In the genomic region with DNA sequence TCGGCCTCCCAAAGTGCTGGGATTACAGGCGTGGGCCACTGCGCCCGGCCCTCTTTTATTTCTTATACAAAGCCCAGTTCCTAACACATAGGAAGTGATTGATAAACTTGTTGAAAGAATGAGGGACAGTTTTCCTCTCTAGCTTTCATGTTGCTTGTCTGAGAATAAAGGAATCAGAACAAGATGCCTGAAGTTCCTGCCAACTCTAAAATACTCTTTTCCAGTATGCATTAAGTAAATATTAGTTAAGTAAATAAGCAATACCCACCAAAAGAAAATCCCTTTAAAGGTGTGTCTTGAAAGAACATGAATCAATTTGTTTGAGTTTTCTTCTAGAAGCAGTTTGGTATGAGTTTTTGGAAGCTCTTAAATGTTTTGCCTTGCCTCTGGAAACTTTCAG, we compare ENCODE assay signal across 20 cellular contexts. TPM values are rescaled to one million over a fixed set of nuclear protein-coding genes. Genes with fewer than 3 reads are reported as not detected.
A peak's percentile ranks its signal among the peaks of the same experiment; 100 is the strongest.
DNase-seq lines count a peak whose midpoint lies in the region; ATAC-seq, FAIRE-seq and TF ChIP-seq lines count a peak whose summit lies in the region.
"Had no signal": no experiment of that assay in that cellular context is flagged by ENCODE, and none has a peak within 500 bp of the region (broad histone marks: within the 10 kb centered on the region; RNA-seq: fewer than 3 reads in every experiment).

No MANE protein-coding gene starts in this region.

- no peaks in the 10 kb centered on the region for H3K27me3 Mint-ChIP-seq in activated T-cell treated with anti-CD3 and anti-CD28 coated beads, Interleukin-2, amount 50 U/mL, for 72 hours (ENCODE audit: low read depth)

- H2BK120ac ChIP-seq in mesenchymal stem cell (ENCODE audit: low read depth, low read length): no peak overlapping the region

- ATAC-seq in GM19397 (IDR thresholded peaks at IDR 0.05; ENCODE audit: unreplicated experiment): no peak
- no peak for ATAC-seq in activated T-cell treated with anti-CD3 and anti-CD28 coated beads, Interleukin-2, amount 50 U/mL, for 72 hours (replicated peaks in 1 of 2)
- ATAC-seq: CD8-positive, alpha-beta T cell; HCT116 had no signal

- H3K23ac ChIP-seq in mesenchymal stem cell (ENCODE audit: low read length in 2 of 2): no peak overlapping the region

- H3K9ac ChIP-seq in mesenchymal stem cell (ENCODE audit: low read length): peak overlapping the region; percentile 15
- H3K9ac ChIP-seq: BLaER1 had no signal

- TF ChIP-seq CTCF in C4-2B (conservative IDR thresholded peaks at IDR 0.05) (no peak), bronchial epithelial cell (IDR thresholded peaks at IDR 0.05; ENCODE audit: insufficient read depth, low read length, severe bottlenecking) (no peak), thyroid gland (IDR thresholded peaks at IDR 0.05) (no peak)

- no peak overlapping the region for H3K4me3 ChIP-seq in bronchial epithelial cell (ENCODE audit: low read depth, low read length)
- no peak overlapping the region for H3K4me3 ChIP-seq in mesenchymal stem cell (ENCODE audit: insufficient read depth in 1 of 2, low read depth in 1 of 2, low read length in 2 of 2)
- no peak overlapping the region for H3K4me3 ChIP-seq in thyroid gland (replicated peaks in 1 of 3)
- H3K4me3 ChIP-seq: BLaER1 had no signal

- H4K91ac ChIP-seq in mesenchymal stem cell (ENCODE audit: low read length): no peak overlapping the region

- peaks cover 35% of the 10 kb centered on the region for H3K4me1 Mint-ChIP-seq in activated T-cell treated with anti-CD3 and anti-CD28 coated beads, Interleukin-2, amount 50 U/mL, for 72 hours (ENCODE audit: low read depth)

- DNase-seq in bronchial epithelial cell (ENCODE audit: low read depth) (peak; percentile 22), mesenchymal stem cell (no peak), thyroid gland (no peak)
- DNase-seq in activated T-cell treated with anti-CD3 and anti-CD28 coated beads, Interleukin-2, amount 50 U/mL, for 72 hours: no peak
- DNase-seq: Calu3; CD8-positive, alpha-beta T cell; GF-D8; GOT3; Kasumi-1; MM.1S; NCI-H1092; NCI-H1436 treated with DMSO at 0.1 percent for 48 hours; NCI-H2029; NCI-H345; NCI-H524 treated with DMSO at 0.1 percent for 48 hours had no signal

- H3K79me1 ChIP-seq in mesenchymal stem cell (replicated peaks; ENCODE audit: low read length, poor library complexity, severe bottlenecking): no peaks in the 10 kb centered on the region

- no peak overlapping the region for H2AFZ ChIP-seq in mesenchymal stem cell (ENCODE audit: low read depth, low read length)

- H3K27me3 ChIP-seq in bronchial epithelial cell (ENCODE audit: control insufficient read depth, insufficient read depth, low read length): no peaks in the 10 kb centered on the region
- no peaks in the 10 kb centered on the region for H3K27me3 ChIP-seq in mesenchymal stem cell (ENCODE audit: control insufficient read depth in 1 of 2, insufficient read depth in 1 of 2, low read length in 2 of 2)
- no peaks in the 10 kb centered on the region for H3K27me3 ChIP-seq in thyroid gland
- H3K27me3 ChIP-seq: BLaER1 had no signal

- no peak overlapping the region for H2BK15ac ChIP-seq in mesenchymal stem cell (ENCODE audit: low read depth, poor library complexity, severe bottlenecking)

- no peak overlapping the region for H2BK5ac ChIP-seq in mesenchymal stem cell (ENCODE audit: low read depth, low read length, poor library complexity, severe bottlenecking)

- H3K14ac ChIP-seq in mesenchymal stem cell (ENCODE audit: low read length in 2 of 2): no peak overlapping the region

- no peaks in the 10 kb centered on the region for H3K36me3 ChIP-seq in bronchial epithelial cell (ENCODE audit: control insufficient read depth, insufficient read depth, low read length)
- H3K36me3 ChIP-seq in mesenchymal stem cell (ENCODE audit: control insufficient read depth in 1 of 2, insufficient read depth in 2 of 2, low read depth in 1 of 2, low read length in 2 of 2): peaks cover 0 to 14% of the 10 kb centered on the region in 2 experiments
- H3K36me3 ChIP-seq in thyroid gland: no peaks in the 10 kb centered on the region
- H3K36me3 ChIP-seq: BLaER1 had no signal

- no peaks in the 10 kb centered on the region for H3K36me3 Mint-ChIP-seq in activated T-cell treated with anti-CD3 and anti-CD28 coated beads, Interleukin-2, amount 50 U/mL, for 72 hours (ENCODE audit: insufficient read depth in 2 of 2)
- H3K36me3 Mint-ChIP-seq: CD8-positive, alpha-beta T cell had no signal

- TF ChIP-seq POLR2A in thyroid gland (IDR thresholded peaks at IDR 0.05): no peak

- intact Hi-C loops in thyroid gland (cut with DNase I): no loop called here

- no peak overlapping the region for H3K4me2 ChIP-seq in mesenchymal stem cell (ENCODE audit: low read length, poor library complexity, severe bottlenecking)
- H3K4me2 ChIP-seq: BLaER1 had no signal

- H3K9me3 ChIP-seq in mesenchymal stem cell (ENCODE audit: control insufficient read depth, low read length) (peaks cover 5% of the 10 kb centered on the region), thyroid gland (no peaks in the 10 kb centered on the region)
- H3K9me3 ChIP-seq: BLaER1 had no signal

- H3K4ac ChIP-seq in mesenchymal stem cell (ENCODE audit: low read depth in 1 of 2, low read length in 2 of 2): no peak overlapping the region

- no peak overlapping the region for H3K4me3 Mint-ChIP-seq in activated T-cell treated with anti-CD3 and anti-CD28 coated beads, Interleukin-2, amount 50 U/mL, for 72 hours
- H3K4me3 Mint-ChIP-seq: CD8-positive, alpha-beta T cell had no signal

- peak overlapping the region; percentile 15; the same call in 1 of the 2 replicates for H3K27ac ChIP-seq in C4-2B
- H3K27ac ChIP-seq in mesenchymal stem cell (ENCODE audit: low read length, poor library complexity, severe bottlenecking): no peak overlapping the region
- H3K27ac ChIP-seq in thyroid gland: no peak overlapping the region
- H3K27ac ChIP-seq: BLaER1 had no signal

- H3K4me1 ChIP-seq in mesenchymal stem cell (ENCODE audit: control insufficient read depth, insufficient read depth, low read depth, low read length) (peaks cover 1% of the 10 kb centered on the region), thyroid gland (peaks cover 7 to 9% of the 10 kb centered on the region in 2 donors)

- FAIRE-seq in bronchial epithelial cell (lab: Jason Lieb, UNC): no peak
- FAIRE-seq: A204.1 had no signal

- H4K8ac ChIP-seq in mesenchymal stem cell (ENCODE audit: low read length): no peak overlapping the region

- H2AK5ac ChIP-seq in mesenchymal stem cell (ENCODE audit: low read length, severe bottlenecking): no peak overlapping the region

- no peak overlapping the region for H3K18ac ChIP-seq in mesenchymal stem cell (ENCODE audit: low read depth in 1 of 2, low read length in 2 of 2)

- H3K9me3 Mint-ChIP-seq in activated T-cell treated with anti-CD3 and anti-CD28 coated beads, Interleukin-2, amount 50 U/mL, for 72 hours: no peaks in the 10 kb centered on the region
- H3K9me3 Mint-ChIP-seq: CD8-positive, alpha-beta T cell had no signal

- WGBS in mesenchymal stem cell: 100% methylated on average over 1 of the region's 4 CpGs
- 78 to 93% methylated on average over 4 of the region's 4 CpGs for WGBS in thyroid gland, 2 donors

- no peak overlapping the region for H2BK12ac ChIP-seq in mesenchymal stem cell (ENCODE audit: low read length in 2 of 2)

- no peak overlapping the region for H3K27ac Mint-ChIP-seq in activated T-cell treated with anti-CD3 and anti-CD28 coated beads, Interleukin-2, amount 50 U/mL, for 72 hours
- H3K27ac Mint-ChIP-seq: CD8-positive, alpha-beta T cell had no signal

RNA-seq across cellular contexts. Expression of a gene that starts 24.4 kb away (rescaled TPM):
- total RNA-seq in bronchial epithelial cell: not detected in 2 replicates
- not detected for polyA plus RNA-seq in mesenchymal stem cell (2013, experiment 1 of 2)
- polyA plus RNA-seq in mesenchymal stem cell (2013, experiment 2 of 2): not detected
- total RNA-seq in thyroid gland: 10 to 100 TPM in 1 of 4 donors, 1 to 10 TPM in 3; 2.7 to 10.8 (median 6.4) TPM
- total RNA-seq in activated T-cell treated with anti-CD3 and anti-CD28 coated beads, Interleukin-2, amount 50 U/mL, for 72 hours: 10 to 100 TPM; 53.1 to 90.5 TPM
- total RNA-seq: Calu3 had no signal

RNA-seq across cellular contexts. Expression of a gene that starts 31.5 kb away (rescaled TPM):
- 1.8 and 3.1 TPM in 2 replicates for total RNA-seq in bronchial epithelial cell
- polyA plus RNA-seq in mesenchymal stem cell (2013, experiment 1 of 2): 10.9 TPM
- polyA plus RNA-seq in mesenchymal stem cell (2013, experiment 2 of 2): 10.7 TPM
- 10 to 100 TPM; 29.3 to 70.1 (median 59.4) TPM for total RNA-seq in thyroid gland
- 10 to 100 TPM; 26.0 to 29.6 TPM for total RNA-seq in activated T-cell treated with anti-CD3 and anti-CD28 coated beads, Interleukin-2, amount 50 U/mL, for 72 hours

RNA-seq across cellular contexts. Expression of a gene that starts 36.4 kb away (rescaled TPM):
- 55.8 and 60.6 TPM in 2 replicates for total RNA-seq in bronchial epithelial cell
- 262 TPM for polyA plus RNA-seq in mesenchymal stem cell (2013, experiment 1 of 2)
- polyA plus RNA-seq in mesenchymal stem cell (2013, experiment 2 of 2): 265 TPM
- total RNA-seq in thyroid gland: 100 to 1,000 TPM; 152 to 215 (median 178) TPM
- total RNA-seq in activated T-cell treated with anti-CD3 and anti-CD28 coated beads, Interleukin-2, amount 50 U/mL, for 72 hours: 1 to 10 TPM; 1.3 to 1.9 TPM

RNA-seq across cellular contexts. Expression of a gene that starts 45.0 kb away (rescaled TPM):
- total RNA-seq in bronchial epithelial cell: 54.5 and 57.7 TPM in 2 replicates
- polyA plus RNA-seq in mesenchymal stem cell (2013, experiment 1 of 2): 1.7 TPM
- 1.3 TPM for polyA plus RNA-seq in mesenchymal stem cell (2013, experiment 2 of 2)
- total RNA-seq in thyroid gland: 100 to 1,000 TPM; 229 to 449 (median 336) TPM
- total RNA-seq in activated T-cell treated with anti-CD3 and anti-CD28 coated beads, Interleukin-2, amount 50 U/mL, for 72 hours: under 1 TPM; 0.29 to 0.67 TPM

RNA-seq across cellular contexts. Expression of a gene that starts 50.1 kb away (rescaled TPM):
- total RNA-seq in bronchial epithelial cell (0.26 and 3.1 TPM in 2 replicates), thyroid gland (10 to 100 TPM in 3 of 4 donors, 1 to 10 TPM in 1; 7.5 to 25.9 (median 12.8) TPM)
- polyA plus RNA-seq in mesenchymal stem cell (2013, experiment 1 of 2): 8.0 TPM
- 8.6 TPM for polyA plus RNA-seq in mesenchymal stem cell (2013, experiment 2 of 2)
- 10 to 100 TPM; 51.2 to 53.1 TPM for total RNA-seq in activated T-cell treated with anti-CD3 and anti-CD28 coated beads, Interleukin-2, amount 50 U/mL, for 72 hours

Comparison
In these comparisons a context has a peak if more than half of its experiments do, and no peak if none do; other contexts are left out.
1. RNA of a gene that starts 24.4 kb away (total RNA-seq): 53.1 to 90.5 TPM in activated T-cell treated with anti-CD3 and anti-CD28 coated beads, Interleukin-2, amount 50 U/mL, for 72 hours; 2.7 to 10.8 TPM in thyroid gland and not detected in bronchial epithelial cell; every median in the first group is over 4 times any median in the second.
2. RNA of a gene that starts 36.4 kb away (total RNA-seq): 152 to 215 TPM in thyroid gland and 55.8 to 60.6 TPM in bronchial epithelial cell; 1.3 to 1.9 TPM in activated T-cell treated with anti-CD3 and anti-CD28 coated beads, Interleukin-2, amount 50 U/mL, for 72 hours; every median in the first group is over 10 times any median in the second.